ENCODE assay signal across 1 cellular context in genomic region chr17:82022981-82023446, GRCh38.
A peak's percentile ranks its signal among the peaks of the same experiment; 100 is the strongest.
TF ChIP-seq lines count a peak whose summit lies in the region.

TSS of gene LRRC45 (plus strand) at chr17:82023305. CDS start at chr17:82023644, 339 bp downstream.

TF ChIP-seq in GM12878, 131 proteins besides CTCF, POLR2A, EP300 and RAD21 (continued from another document):
- peak; percentile 95 for TF ChIP-seq IRF3 (IDR thresholded peaks at IDR 0.05)
- TF ChIP-seq REST (IDR thresholded peaks at IDR 0.05; ENCODE audit: low read depth, low read length), result no peak
- TF ChIP-seq ATF7 (IDR thresholded peaks at IDR 0.05; ENCODE audit: low read depth), result no peak
- peak; percentile 89 for TF ChIP-seq HDGF (IDR thresholded peaks at IDR 0.05)
- TF ChIP-seq POLR2AphosphoS5 (IDR thresholded peaks at IDR 0.05; ENCODE audit: low read length), result no peak
- TF ChIP-seq IKZF1 (conservative IDR thresholded peaks at IDR 0.05), result peak; percentile 41; the same call in 1 of the 2 replicates
- no peak for TF ChIP-seq PAX8 (IDR thresholded peaks at IDR 0.05)
- peak; percentile 40; the same call in 1 of the 2 replicates for TF ChIP-seq NR2C1 (IDR thresholded peaks at IDR 0.05)
- TF ChIP-seq LARP7 (IDR thresholded peaks at IDR 0.05), result no peak
- TF ChIP-seq SIX5 (IDR thresholded peaks at IDR 0.05; ENCODE audit: low read depth, low read length, severe bottlenecking), result peak; percentile 84
- TF ChIP-seq CREM (IDR thresholded peaks at IDR 0.05; ENCODE audit: low read depth), result peak; percentile 63; the same call in 1 of the 2 replicates
- TF ChIP-seq RAD51 (IDR thresholded peaks at IDR 0.05), result no peak
- TF ChIP-seq NRF1 (conservative IDR thresholded peaks at IDR 0.05; ENCODE audit: low read depth, low read length), result 0 out of 2 replicates have a peak, but pooled peaks have one; percentile 22
- peak; percentile 84 for TF ChIP-seq CREB1 (IDR thresholded peaks at IDR 0.05; ENCODE audit: low read depth)
- TF ChIP-seq ELK1 (IDR thresholded peaks at IDR 0.05; ENCODE audit: low read depth, low read length), result no peak
- TF ChIP-seq YBX1 (IDR thresholded peaks at IDR 0.05), result no peak
- TF ChIP-seq ZBTB4 (CRISPR knock-in tag; IDR thresholded peaks at IDR 0.05), result no peak
- TF ChIP-seq ZBTB11 (CRISPR knock-in tag; IDR thresholded peaks at IDR 0.05), result no peak
- peak; percentile 64 for TF ChIP-seq FOS (IDR thresholded peaks at IDR 0.05; ENCODE audit: borderline replicate concordance, extremely low read depth, insufficient read length)
- TF ChIP-seq ZNF622 (IDR thresholded peaks at IDR 0.05), result no peak
- no peak for TF ChIP-seq GABPA (IDR thresholded peaks at IDR 0.05; ENCODE audit: low read depth)
- peak; percentile 72 for TF ChIP-seq RB1 (IDR thresholded peaks at IDR 0.05; ENCODE audit: borderline replicate concordance)
- no peak for TF ChIP-seq POU2F2 (IDR thresholded peaks at IDR 0.05; ENCODE audit: borderline replicate concordance, low read depth, low read length)
- TF ChIP-seq HCFC1 (IDR thresholded peaks at IDR 0.05; ENCODE audit: low read length), result peak; percentile 88
- no peak for TF ChIP-seq NFXL1 (IDR thresholded peaks at IDR 0.05; ENCODE audit: borderline replicate concordance)
- peak; percentile 75 for TF ChIP-seq CEBPZ (IDR thresholded peaks at IDR 0.05; ENCODE audit: low read depth, low read length)
- TF ChIP-seq KLF5 (IDR thresholded peaks at IDR 0.05; ENCODE audit: partially characterized antibody), result no peak
- TF ChIP-seq, protein P1, sequence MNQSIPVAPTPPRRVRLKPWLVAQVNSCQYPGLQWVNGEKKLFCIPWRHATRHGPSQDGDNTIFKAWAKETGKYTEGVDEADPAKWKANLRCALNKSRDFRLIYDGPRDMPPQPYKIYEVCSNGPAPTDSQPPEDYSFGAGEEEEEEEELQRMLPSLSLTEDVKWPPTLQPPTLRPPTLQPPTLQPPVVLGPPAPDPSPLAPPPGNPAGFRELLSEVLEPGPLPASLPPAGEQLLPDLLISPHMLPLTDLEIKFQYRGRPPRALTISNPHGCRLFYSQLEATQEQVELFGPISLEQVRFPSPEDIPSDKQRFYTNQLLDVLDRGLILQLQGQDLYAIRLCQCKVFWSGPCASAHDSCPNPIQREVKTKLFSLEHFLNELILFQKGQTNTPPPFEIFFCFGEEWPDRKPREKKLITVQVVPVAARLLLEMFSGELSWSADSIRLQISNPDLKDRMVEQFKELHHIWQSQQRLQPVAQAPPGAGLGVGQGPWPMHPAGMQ (IDR thresholded peaks at IDR 0.05; ENCODE audit: borderline replicate concordance), result no peak
- no peak for TF ChIP-seq MTA3 (IDR thresholded peaks at IDR 0.05; ENCODE audit: borderline replicate concordance, low read length)
